ENCODE assay signal across 7 cellular contexts in genomic region chr4:9691221-9692065, GRCh38.
DNase-seq lines count a peak whose midpoint lies in the region; ATAC-seq and TF ChIP-seq lines count a peak whose summit lies in the region.

No MANE protein-coding gene starts in this region.

- TF ChIP-seq CTCF in colonic mucosa (IDR thresholded peaks at IDR 0.05): no peak

- ATAC-seq in GM18867 (IDR thresholded peaks at IDR 0.05; ENCODE audit: unreplicated experiment) (peak; percentile 100), HG03095 (IDR thresholded peaks at IDR 0.05; ENCODE audit: unreplicated experiment) (peak; percentile 100)

- H3K4me1 ChIP-seq in colonic mucosa: no peaks in the 10 kb centered on the region

- H3K9me3 ChIP-seq in colonic mucosa: no peaks in the 10 kb centered on the region

- H3K27ac ChIP-seq in colonic mucosa: peak overlapping the region; percentile 81
- peak overlapping the region; percentile 78 for H3K27ac ChIP-seq in layer of hippocampus (ENCODE audit: low read depth, low read length)

- peak overlapping the region; percentile 42 to 66 for H3K9ac ChIP-seq in colonic mucosa (ENCODE audit: low read depth in 2 of 2, low read length in 2 of 2)

- H3K36me3 ChIP-seq in colonic mucosa: no peaks in the 10 kb centered on the region

- intact Hi-C loops in colonic mucosa (cut with DNase I): no loop called here

- H3K27me3 ChIP-seq in colonic mucosa (no peaks in the 10 kb centered on the region), layer of hippocampus (ENCODE audit: control insufficient read depth, insufficient read depth, low read length) (no peaks in the 10 kb centered on the region)

- peak; percentile 82 for DNase-seq in NCI-H2171 treated with DMSO at 0.1 percent for 48 hours (lab: John Stamatoyannopoulos, UW)
- DNase-seq in activated CD4-positive, alpha-beta T cell treated with anti-CD3 and anti-CD28 coated beads for 48 hours: peak; percentile 93
- peak; percentile 97 for DNase-seq in colonic mucosa
- DNase-seq in stimulated activated CD4-positive, alpha-beta T cell treated with anti-CD3 and anti-CD28 coated beads, Interleukin-15, amount 100 ng/mL, for 48 hours (ENCODE audit: low read depth in 2 of 2): peak; percentile 84 to 91

- H3K4me3 ChIP-seq in colonic mucosa: peak overlapping the region; percentile 47

Comparison
In these comparisons a context has a peak if more than half of its experiments do, and no peak if none do; other contexts are left out.
1. Peak in every context shown above with its lines: DNase-seq, ATAC-seq, H3K4me3 ChIP-seq and H3K27ac ChIP-seq.